1 cellular context compared by ENCODE assay signal in the genomic region with DNA sequence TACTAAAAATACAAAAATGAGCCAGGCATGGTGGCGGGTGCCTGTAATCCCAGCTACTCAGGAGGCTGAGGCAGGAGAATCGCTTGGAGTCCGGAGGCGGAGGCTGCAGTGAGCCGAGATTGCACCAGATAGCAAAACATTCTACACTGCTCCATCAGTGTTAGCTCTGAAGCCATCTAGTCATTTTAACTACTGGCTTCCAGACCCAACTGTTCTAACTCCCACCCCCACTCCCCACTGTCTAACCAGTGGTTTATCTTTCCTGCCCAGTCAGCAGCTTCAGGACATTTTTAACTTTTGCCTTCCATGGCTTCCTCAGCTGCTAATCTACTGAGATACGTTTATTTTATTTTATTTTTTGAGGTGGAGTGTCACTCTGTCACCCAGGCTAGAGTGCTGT.
A peak's percentile ranks its signal among the peaks of the same experiment; 100 is the strongest.
TF ChIP-seq lines count a peak whose summit lies in the region.

No MANE protein-coding gene starts in this region.

TF ChIP-seq in K562, 482 proteins besides CTCF, POLR2A, EP300 and RAD21 (continued from another document):
- peak; percentile 73 for TF ChIP-seq ARID1B (IDR thresholded peaks at IDR 0.05)
